8 cellular contexts compared by ENCODE assay signal in the genomic region with DNA sequence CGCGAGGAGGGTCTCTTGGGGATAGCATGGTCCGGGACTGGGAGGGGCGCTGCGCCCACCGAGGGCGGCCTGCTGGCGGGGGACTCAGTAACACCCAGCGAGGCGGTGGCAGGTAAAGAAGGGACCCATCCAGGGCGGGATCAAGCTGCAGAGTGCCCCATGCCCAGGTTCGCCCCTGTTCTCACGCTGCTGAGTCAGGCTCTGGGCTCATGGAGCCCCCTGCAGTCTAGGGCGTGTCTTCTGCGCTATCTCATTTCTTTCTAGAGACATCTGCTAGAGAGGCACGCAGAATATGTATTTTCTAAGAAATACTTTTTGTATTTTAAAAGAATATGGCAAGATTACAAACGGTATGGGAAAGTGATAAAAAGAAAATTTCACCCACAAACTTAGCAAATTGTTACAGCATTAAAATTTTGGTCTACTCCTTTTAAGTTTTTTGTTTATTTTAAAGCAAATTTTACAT. TPM values are rescaled to one million over a fixed set of nuclear protein-coding genes. Genes with fewer than 3 reads are reported as not detected.
DNase-seq lines count a peak whose midpoint lies in the region; ATAC-seq and TF ChIP-seq lines count a peak whose summit lies in the region.

No MANE protein-coding gene starts in this region.

- ATAC-seq in GM21825 (IDR thresholded peaks at IDR 0.05; ENCODE audit: unreplicated experiment) (peak; percentile 50), heart left ventricle (peak; percentile 72 to 78 (median 72)), HG03520 (IDR thresholded peaks at IDR 0.05; ENCODE audit: unreplicated experiment) (no peak)
- ATAC-seq in activated CD8-positive, alpha-beta T cell treated with anti-CD3 and anti-CD28 coated beads, Interleukin-2, amount 10 ng/mL, durations not matched to agents 7 days and 5 days = peak; percentile 61

- 1 to 3% (median 2%) methylated on average over 7 to 17 of the region's 17 CpGs for WGBS in heart left ventricle, 4 donors

- intact Hi-C loops in heart left ventricle (cut with DNase I) = loop anchor here in 2 of 10 donors (2.0 to 5.0 kb wide), 2 partner anchors 21 to 151 kb away; no protein-coding TSS in a partner anchor
- intact Hi-C loops in posterior cingulate gyrus (cut with DNase I) = no loop called here

- peaks cover 0 to 13% (median 0%) of the 10 kb centered on the region in 9 donors for H3K27me3 ChIP-seq in heart left ventricle

- H3K27ac ChIP-seq in heart left ventricle = peak overlapping the region; percentile 72 to 96 (median 88)

- H3K9me3 Mint-ChIP-seq in activated CD8-positive, alpha-beta T cell treated with anti-CD3 and anti-CD28 coated beads, Interleukin-2, amount 10 ng/mL, durations not matched to agents 7 days and 5 days (ENCODE audit: insufficient read depth) = no peaks in the 10 kb centered on the region

- H3K36me3 Mint-ChIP-seq in activated CD8-positive, alpha-beta T cell treated with anti-CD3 and anti-CD28 coated beads, Interleukin-2, amount 10 ng/mL, durations not matched to agents 7 days and 5 days (ENCODE audit: low read depth) = no peaks in the 10 kb centered on the region

- peak in 3 of 12 donors; percentile 6 to 39 (median 14) for TF ChIP-seq CTCF in heart left ventricle (IDR thresholded peaks at IDR 0.05)

- H3K4me1 ChIP-seq in heart left ventricle = peaks cover 0 to 33% (median 13%) of the 10 kb centered on the region in 12 donors

- CTCF ChIA-PET in activated CD8-positive, alpha-beta T cell treated with anti-CD3 and anti-CD28 coated beads, Interleukin-2, amount 10 ng/mL, durations not matched to agents 7 days and 5 days (lab: Charles Lee) = interaction anchor here (0.7 to 2.0 kb wide), 2 partner anchors 20 to 294 kb away, joined by 3 to 10 read pairs; no protein-coding TSS in a partner anchor

- POLR2A ChIA-PET in activated CD8-positive, alpha-beta T cell treated with anti-CD3 and anti-CD28 coated beads, Interleukin-2, amount 10 ng/mL, durations not matched to agents 7 days and 5 days (lab: Charles Lee) = no interaction called here

- peak overlapping the region; percentile 46 to 86 (median 76) for H3K4me3 ChIP-seq in heart left ventricle

- peaks cover 0 to 15% (median 8%) of the 10 kb centered on the region in 12 donors for H3K9me3 ChIP-seq in heart left ventricle

- peaks cover 21% of the 10 kb centered on the region for H3K4me1 Mint-ChIP-seq in activated CD8-positive, alpha-beta T cell treated with anti-CD3 and anti-CD28 coated beads, Interleukin-2, amount 10 ng/mL, durations not matched to agents 7 days and 5 days (ENCODE audit: low read depth)

- peaks cover 41% of the 10 kb centered on the region for H3K27me3 Mint-ChIP-seq in activated CD8-positive, alpha-beta T cell treated with anti-CD3 and anti-CD28 coated beads, Interleukin-2, amount 10 ng/mL, durations not matched to agents 7 days and 5 days (ENCODE audit: low read depth)

- no peak for TF ChIP-seq POLR2A in heart left ventricle (IDR thresholded peaks at IDR 0.05)

- H3K36me3 ChIP-seq in heart left ventricle = no peaks in the 10 kb centered on the region

- no peak overlapping the region for H3K27ac Mint-ChIP-seq in activated CD8-positive, alpha-beta T cell treated with anti-CD3 and anti-CD28 coated beads, Interleukin-2, amount 10 ng/mL, durations not matched to agents 7 days and 5 days

- H3K4me3 Mint-ChIP-seq in activated CD8-positive, alpha-beta T cell treated with anti-CD3 and anti-CD28 coated beads, Interleukin-2, amount 10 ng/mL, durations not matched to agents 7 days and 5 days = peak overlapping the region; percentile 67

- DNase-seq in NCI-H524 (lab: John Stamatoyannopoulos, UW) (peak; percentile 48 to 71), NCI-H524 treated with DMSO at 0.1 percent for 48 hours (lab: John Stamatoyannopoulos, UW) (no peak), MV-4-11 (lab: John Stamatoyannopoulos, UW) (peak; percentile 58), heart left ventricle (peak; percentile 28 to 61 (median 43)), posterior cingulate gyrus (peak in 7 of 10 donors; percentile 20 to 90 (median 26))
- peak; percentile 45 for DNase-seq in activated CD8-positive, alpha-beta T cell treated with anti-CD3 and anti-CD28 coated beads, Interleukin-2, amount 10 ng/mL, durations not matched to agents 7 days and 5 days

RNA-seq across cellular contexts. Expression of a gene that starts 0.9 kb away (rescaled TPM):
- 1 to 10 TPM in 1 of 2 experiments, under 1 TPM in 1; 0.52 to 1.0 TPM for total RNA-seq in activated CD8-positive, alpha-beta T cell treated with anti-CD3 and anti-CD28 coated beads, Interleukin-2, amount 10 ng/mL, durations not matched to agents 7 days and 5 days
- total RNA-seq in heart left ventricle = 10 to 100 TPM; 31.0 to 73.0 (median 45.5) TPM
- 10 to 100 TPM; 10.5 to 15.7 TPM for polyA plus RNA-seq in heart left ventricle

RNA-seq across cellular contexts. Expression of a gene that starts 4.8 kb away (rescaled TPM):
- not detected for total RNA-seq in activated CD8-positive, alpha-beta T cell treated with anti-CD3 and anti-CD28 coated beads, Interleukin-2, amount 10 ng/mL, durations not matched to agents 7 days and 5 days
- total RNA-seq in heart left ventricle = 10 to 100 TPM in 2 of 9 donors, 1 to 10 TPM in 3, under 1 TPM in 4; 0.35 to 21.3 (median 2.0) TPM
- polyA plus RNA-seq in heart left ventricle = under 1 TPM; 0.10 to 0.65 TPM

Comparison
In these comparisons a context has a peak if more than half of its experiments do, and no peak if none do; other contexts are left out.
1. RNA of a gene that starts 0.9 kb away (total RNA-seq): 31.0 to 73.0 TPM in heart left ventricle; 0.52 to 1.0 TPM in activated CD8-positive, alpha-beta T cell treated with anti-CD3 and anti-CD28 coated beads, Interleukin-2, amount 10 ng/mL, durations not matched to agents 7 days and 5 days; every median in the first group is over 10 times any median in the second.